In genomic region chr1:191592907-191593306, GRCh38 we compare ENCODE assay signal across 28 cellular contexts.
"Had no signal": no experiment of that assay in that cellular context is flagged by ENCODE, and none has a peak within 500 bp of the region (broad histone marks: within the 10 kb centered on the region; RNA-seq: fewer than 3 reads in every experiment).

No MANE protein-coding gene starts in this region.

- FAIRE-seq: endometrium, endothelial cell of umbilical vein had no signal

- H3K4me3 ChIP-seq: ascending aorta, breast epithelium, cardiac muscle cell, colonic mucosa, esophagus squamous epithelium, gastroesophageal sphincter, heart right ventricle had no signal

- ATAC-seq: activated CD4-positive, alpha-beta T cell treated with anti-CD3 and anti-CD28 coated beads for 36 hours; activated CD8-positive, alpha-beta memory T cell treated with anti-CD3 and anti-CD28 coated beads, Interleukin-2, amount 10 ng/mL, durations not matched to agents 7 days and 5 days; activated CD8-positive, alpha-beta T cell treated with anti-CD3 and anti-CD28 coated beads, Interleukin-2, amount 10 ng/mL, durations not matched to agents 7 days and 5 days; gastroesophageal sphincter; heart right ventricle had no signal

- H3K9me3 ChIP-seq: ascending aorta, breast epithelium, colonic mucosa, gastroesophageal sphincter, heart right ventricle had no signal

- H3K4me1 ChIP-seq: ascending aorta, breast epithelium, colonic mucosa, esophagus squamous epithelium, heart right ventricle had no signal

- H3K27me3 ChIP-seq: ascending aorta, breast epithelium, cardiac muscle cell, colonic mucosa, esophagus squamous epithelium, gastroesophageal sphincter, heart right ventricle had no signal

- H3K36me3 ChIP-seq: ascending aorta, breast epithelium, cardiac muscle cell, colonic mucosa, esophagus squamous epithelium, gastroesophageal sphincter, heart right ventricle had no signal

- H3K27ac ChIP-seq: ascending aorta, breast epithelium, cardiac muscle cell, colonic mucosa, epithelial cell of prostate, esophagus squamous epithelium, gastroesophageal sphincter, heart right ventricle had no signal

- DNase-seq: activated CD4-positive, alpha-beta memory T cell treated with anti-CD3 and anti-CD28 coated beads for 36 hours; activated CD4-positive, alpha-beta T cell treated with anti-CD3 and anti-CD28 coated beads for 36 hours; activated CD4-positive, alpha-beta T cell treated with anti-CD3 and anti-CD28 coated beads, Interleukin-2, amount 10 ng/mL, durations not matched to agents 24 days and 14 days; activated CD4-positive, CD25-positive, alpha-beta regulatory T cell; activated CD4-positive, CD25-positive, alpha-beta regulatory T cell treated with anti-CD3 and anti-CD28 coated beads, Interleukin-2, amount 50 U/mL, for 72 hours; activated CD8-positive, alpha-beta memory T cell treated with anti-CD3 and anti-CD28 coated beads, Interleukin-2, amount 10 ng/mL, durations not matched to agents 7 days and 5 days; activated CD8-positive, alpha-beta memory T cell treated with anti-CD3 and anti-CD28 coated beads, Interleukin-2, amount 50 U/mL, for 4 hours; activated CD8-positive, alpha-beta T cell treated with anti-CD3 and anti-CD28 coated beads, Interleukin-2, amount 10 ng/mL, durations not matched to agents 7 days and 5 days; activated effector memory CD4-positive, alpha-beta T cell treated with anti-CD3 and anti-CD28 coated beads, Interleukin-2, amount 50 U/mL, for 16 hours; activated naive CD4-positive, alpha-beta T cell treated with anti-CD3 and anti-CD28 coated beads for 36 hours; activated naive CD8-positive, alpha-beta T cell treated with anti-CD3 and anti-CD28 coated beads for 36 hours; activated T-cell treated with anti-CD3 and anti-CD28 coated beads, Interleukin-2, amount 50 U/mL, for 1 hour; activated T-cell treated with anti-CD3 and anti-CD28 coated beads, Interleukin-2, amount 50 U/mL, for 48 hours; central memory CD4-positive, alpha-beta T cell; cerebellar nuclear complex; colonic mucosa; effector CD8-positive, alpha-beta T cell; esophagus squamous epithelium; foreskin melanocyte; heart right ventricle; T-helper 2 cell had no signal
